ENCODE assay signal across 16 cellular contexts in genomic region chr4:33061727-33062126, GRCh38.
DNase-seq lines count a peak whose midpoint lies in the region; ATAC-seq, FAIRE-seq and TF ChIP-seq lines count a peak whose summit lies in the region.
"Had no signal": no experiment of that assay in that cellular context is flagged by ENCODE, and none has a peak within 500 bp of the region (broad histone marks: within the 10 kb centered on the region; RNA-seq: fewer than 3 reads in every experiment).

No MANE protein-coding gene starts in this region.

- H3K9ac ChIP-seq in GM23248 (no peak overlapping the region), adipocyte (ENCODE audit: low read length) (peak overlapping the region; percentile 36)

- H3K4me3 ChIP-seq in GM23248 (no peak overlapping the region), adipocyte (ENCODE audit: low read length) (peak overlapping the region; percentile 42)

- TF ChIP-seq CTCF in mesothelial cell of epicardium (IDR thresholded peaks at IDR 0.05; ENCODE audit: unreplicated experiment), result no peak

- DNase-seq in GM23248 (no peak), NCI-H524 (lab: John Stamatoyannopoulos, UW) (peak; percentile 13 to 81), adipocyte (ENCODE audit: low read depth) (no peak), mesothelial cell of epicardium (ENCODE audit: low spot score in 2 of 2, unreplicated experiment in 2 of 2) (no peak), HTR-8/SVneo (ENCODE audit: insufficient read length, low spot score) (no peak), NCI-H2081 (lab: John Stamatoyannopoulos, UW) (no peak), nucleus accumbens (lab: John Stamatoyannopoulos, UW) (no peak)
- DNase-seq: Calu3; CD4-positive, alpha-beta memory T cell; DMS79 treated with DMSO at 0.1 percent for 48 hours; GF-D8; H7; HCEC 1CT had no signal

- no peak overlapping the region for H3K4me3 Mint-ChIP-seq in mesothelial cell of epicardium
- H3K4me3 Mint-ChIP-seq: CD4-positive, alpha-beta memory T cell had no signal

- no peaks in the 10 kb centered on the region for H3K27me3 ChIP-seq in GM23248 (replicated peaks; ENCODE audit: insufficient read depth)
- no peaks in the 10 kb centered on the region for H3K27me3 ChIP-seq in adipocyte (replicated peaks; ENCODE audit: control insufficient read depth, insufficient read depth, low read length)

- H3K27ac Mint-ChIP-seq in mesothelial cell of epicardium, result peak overlapping the region; percentile 16
- H3K27ac Mint-ChIP-seq: CD4-positive, alpha-beta memory T cell had no signal

- H3K4me1 ChIP-seq in GM23248 (ENCODE audit: insufficient read depth), result peaks cover 39% of the 10 kb centered on the region
- peaks cover 30% of the 10 kb centered on the region for H3K4me1 ChIP-seq in adipocyte (ENCODE audit: control insufficient read depth, insufficient read depth, low read length)

- H4K20me1 ChIP-seq in GM23248 (ENCODE audit: insufficient read depth), result no peaks in the 10 kb centered on the region

- no peaks in the 10 kb centered on the region for H3K27me3 Mint-ChIP-seq in mesothelial cell of epicardium (ENCODE audit: low read depth)
- H3K27me3 Mint-ChIP-seq: CD4-positive, alpha-beta memory T cell had no signal

- ATAC-seq in HG03108 (IDR thresholded peaks at IDR 0.05; ENCODE audit: unreplicated experiment), result no peak

- no peak overlapping the region for H3K4me2 ChIP-seq in GM23248 (ENCODE audit: unreplicated experiment)

- H3F3A ChIP-seq in GM23248 (ENCODE audit: insufficient read depth), result peaks cover 17% of the 10 kb centered on the region

- no peaks in the 10 kb centered on the region for H3K36me3 Mint-ChIP-seq in mesothelial cell of epicardium
- H3K36me3 Mint-ChIP-seq: CD4-positive, alpha-beta memory T cell had no signal

- no peak for FAIRE-seq in HTR-8/SVneo (lab: Jason Lieb, UNC)
- FAIRE-seq: GM12891, GM18507 had no signal

- H3K36me3 ChIP-seq in GM23248 (ENCODE audit: low read depth) (no peaks in the 10 kb centered on the region), adipocyte (ENCODE audit: control insufficient read depth, insufficient read depth, low read length, severe bottlenecking) (no peaks in the 10 kb centered on the region)

- no peaks in the 10 kb centered on the region; the same call in 1 of the 2 replicates for H3K9me2 ChIP-seq in GM23248 (ENCODE audit: insufficient read depth)

- no peaks in the 10 kb centered on the region for H3K79me2 ChIP-seq in GM23248 (ENCODE audit: insufficient read depth)

- in situ Hi-C loops in GM23248 (cut with MboI), result no loop called here

- H3K9me3 ChIP-seq in GM23248 (ENCODE audit: low read depth), result no peaks in the 10 kb centered on the region
- no peaks in the 10 kb centered on the region for H3K9me3 ChIP-seq in adipocyte (ENCODE audit: control insufficient read depth, low read length)

- H3K27ac ChIP-seq in GM23248, result no peak overlapping the region

- H3K9me3 Mint-ChIP-seq in mesothelial cell of epicardium, result peaks cover 9% of the 10 kb centered on the region

- 0 out of 2 replicates have a peak overlapping the region, but pooled peaks have one; percentile 55 for H2AFZ ChIP-seq in GM23248

- peaks cover 29% of the 10 kb centered on the region for H3K4me1 Mint-ChIP-seq in mesothelial cell of epicardium
- H3K4me1 Mint-ChIP-seq: CD4-positive, alpha-beta memory T cell had no signal

Comparison
In these comparisons a context has a peak if more than half of its experiments do, and no peak if none do; other contexts are left out.
1. DNase-seq: peak in NCI-H524 (2 of 2); none in GM23248 (single experiment), adipocyte (single experiment), mesothelial cell of epicardium (0 of 2), HTR-8/SVneo (single experiment), NCI-H2081 (0 of 2) and nucleus accumbens (0 of 56).